In the genomic region with DNA sequence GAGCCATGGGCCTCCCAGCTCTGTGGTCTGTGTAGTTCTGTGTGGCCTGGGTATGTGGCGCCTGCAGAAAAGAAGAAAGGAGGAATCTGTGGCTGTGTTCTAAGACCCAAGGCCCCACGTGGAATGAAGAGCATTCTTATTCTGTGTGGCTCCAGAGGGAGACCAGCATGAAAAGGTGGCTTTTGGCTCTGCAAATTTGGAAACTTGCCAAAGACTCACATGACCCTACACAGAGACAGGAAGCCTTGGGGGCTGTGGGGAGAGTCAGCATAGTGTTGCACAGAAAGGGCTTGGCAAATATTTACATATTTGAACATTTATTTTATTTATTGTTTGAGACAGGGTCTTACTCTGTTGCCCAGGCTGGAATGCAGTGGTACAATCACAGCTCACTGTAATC, we compare ENCODE assay signal across 1 cellular context.
TF ChIP-seq lines count a peak whose summit lies in the region.

No MANE protein-coding gene starts in this region.

TF ChIP-seq in WTC11, 78 proteins besides CTCF, POLR2A, EP300 and RAD21 (continued from another document):
- TF ChIP-seq ZNF532 (CRISPR knock-in tag; IDR thresholded peaks at IDR 0.05; ENCODE audit: borderline replicate concordance), result no peak
